10 cellular contexts compared by ENCODE assay signal in genomic region chr17:63150994-63151464, GRCh38.
A peak's percentile ranks its signal among the peaks of the same experiment; 100 is the strongest.
DNase-seq lines count a peak whose midpoint lies in the region; ATAC-seq and TF ChIP-seq lines count a peak whose summit lies in the region.
"Had no signal": no experiment of that assay in that cellular context is flagged by ENCODE, and none has a peak within 500 bp of the region (broad histone marks: within the 10 kb centered on the region; RNA-seq: fewer than 3 reads in every experiment).

No MANE protein-coding gene starts in this region.

- no peaks in the 10 kb centered on the region for H3K4me1 ChIP-seq in mesenchymal stem cell (ENCODE audit: control insufficient read depth, insufficient read depth, low read depth, low read length)

- H3K4ac ChIP-seq in mesenchymal stem cell (ENCODE audit: low read depth in 1 of 2, low read length in 2 of 2) = no peak overlapping the region

- H2BK5ac ChIP-seq in mesenchymal stem cell (ENCODE audit: low read depth, low read length, poor library complexity, severe bottlenecking) = no peak overlapping the region

- H4K91ac ChIP-seq in mesenchymal stem cell (ENCODE audit: low read length) = no peak overlapping the region

- no peak overlapping the region for H4K8ac ChIP-seq in mesenchymal stem cell (ENCODE audit: low read length)

- CTCF ChIA-PET in AG04450 (lab: Charles Lee) = interaction anchor here (1.1 kb wide), 1 partner anchor 255 kb away, joined by 3 read pairs; no protein-coding TSS in a partner anchor

- H3K14ac ChIP-seq in mesenchymal stem cell (ENCODE audit: low read length in 2 of 2) = no peak overlapping the region

- peaks cover 8% of the 10 kb centered on the region for H3K79me1 ChIP-seq in mesenchymal stem cell (replicated peaks; ENCODE audit: low read length, poor library complexity, severe bottlenecking)

- H3K9ac ChIP-seq in mesenchymal stem cell (ENCODE audit: low read length) = peak overlapping the region; percentile 87

- no peak overlapping the region for H2BK12ac ChIP-seq in mesenchymal stem cell (ENCODE audit: low read length in 2 of 2)

- DNase-seq in AG04450 (ENCODE audit: low read depth, low spot score) (peak; percentile 38), NCI-H1694 (lab: John Stamatoyannopoulos, UW) (peak; percentile 79), astrocyte of the hippocampus (ENCODE audit: low read depth, low spot score) (peak; percentile 38), mesenchymal stem cell (peak; percentile 38), occipital lobe (lab: John Stamatoyannopoulos, UW) (no peak)
- no peak for DNase-seq in stimulated activated CD4-positive, alpha-beta T cell treated with anti-CD3 and anti-CD28 coated beads, Interleukin-4, amount 100 ng/mL, for 1 hour
- DNase-seq: activated CD4-positive, alpha-beta T cell treated with anti-CD3 and anti-CD28 coated beads, Interleukin-2, amount 50 U/mL, for 4 hours had no signal

- H3K4me3 ChIP-seq in AG04450 (ENCODE audit: low read depth, low read length) = peak overlapping the region; percentile 46
- H3K4me3 ChIP-seq in mesenchymal stem cell (ENCODE audit: insufficient read depth in 1 of 2, low read depth in 1 of 2, low read length in 2 of 2) = peak overlapping the region in 1 of 2 experiments; percentile 68

- ATAC-seq in HG03097 (IDR thresholded peaks at IDR 0.05; ENCODE audit: low FRiP score, unreplicated experiment) (no peak), HG03196 (IDR thresholded peaks at IDR 0.05; ENCODE audit: unreplicated experiment) (no peak)
- ATAC-seq: natural killer cell treated with Interleukin-12 subunit alpha and Interleukin-12 subunit beta and Interleukin-15 and Interleukin-18, amount 100 ng/mL, for 72 hours had no signal

- H2AK5ac ChIP-seq in mesenchymal stem cell (ENCODE audit: low read length, severe bottlenecking) = no peak overlapping the region

- H2BK15ac ChIP-seq in mesenchymal stem cell (ENCODE audit: low read depth, poor library complexity, severe bottlenecking) = no peak overlapping the region

- H3K27ac ChIP-seq in AG04450 (ENCODE audit: low read depth, low read length) (peak overlapping the region; percentile 80), mesenchymal stem cell (ENCODE audit: low read length, poor library complexity, severe bottlenecking) (no peak overlapping the region)

- no peak overlapping the region for H2BK120ac ChIP-seq in mesenchymal stem cell (ENCODE audit: low read depth, low read length)

- TF ChIP-seq CTCF in AG04450 (IDR thresholded peaks at IDR 0.05; ENCODE audit: low read depth, low read length) = no peak

- 23% methylated on average over 4 of the region's 4 CpGs for WGBS in mesenchymal stem cell

- H3K18ac ChIP-seq in mesenchymal stem cell (ENCODE audit: low read depth in 1 of 2, low read length in 2 of 2) = no peak overlapping the region

- no peak overlapping the region for H2AFZ ChIP-seq in mesenchymal stem cell (ENCODE audit: low read depth, low read length)

- H3K4me2 ChIP-seq in mesenchymal stem cell (ENCODE audit: low read length, poor library complexity, severe bottlenecking) = no peak overlapping the region

- H3K23ac ChIP-seq in mesenchymal stem cell (ENCODE audit: low read length in 2 of 2) = no peak overlapping the region

- no peaks in the 10 kb centered on the region for H3K36me3 ChIP-seq in mesenchymal stem cell (ENCODE audit: control insufficient read depth in 1 of 2, insufficient read depth in 2 of 2, low read depth in 1 of 2, low read length in 2 of 2)

- POLR2A ChIA-PET in AG04450 (lab: Yijun Ruan, JAX) = interaction anchor here (0.7 kb wide), 1 partner anchor 89 kb away, joined by 5 read pairs; no protein-coding TSS in a partner anchor

- H3K27me3 ChIP-seq in AG04450 (ENCODE audit: control insufficient read depth, insufficient read depth, low read length) (no peaks in the 10 kb centered on the region), mesenchymal stem cell (ENCODE audit: control insufficient read depth in 1 of 2, insufficient read depth in 1 of 2, low read length in 2 of 2) (no peaks in the 10 kb centered on the region)

- H3K9me3 ChIP-seq in AG04450 (ENCODE audit: control insufficient read depth, insufficient read depth, low read length) (no peaks in the 10 kb centered on the region), mesenchymal stem cell (ENCODE audit: control insufficient read depth, low read length) (no peaks in the 10 kb centered on the region)

Comparison
In these comparisons a context has a peak if more than half of its experiments do, and no peak if none do; other contexts are left out.
1. DNase-seq: peak in AG04450 (single experiment), NCI-H1694 (single experiment), astrocyte of the hippocampus (single experiment) and mesenchymal stem cell (single experiment); none in stimulated activated CD4-positive, alpha-beta T cell treated with anti-CD3 and anti-CD28 coated beads, Interleukin-4, amount 100 ng/mL, for 1 hour (single experiment) and occipital lobe (single experiment).